In the genomic region with DNA sequence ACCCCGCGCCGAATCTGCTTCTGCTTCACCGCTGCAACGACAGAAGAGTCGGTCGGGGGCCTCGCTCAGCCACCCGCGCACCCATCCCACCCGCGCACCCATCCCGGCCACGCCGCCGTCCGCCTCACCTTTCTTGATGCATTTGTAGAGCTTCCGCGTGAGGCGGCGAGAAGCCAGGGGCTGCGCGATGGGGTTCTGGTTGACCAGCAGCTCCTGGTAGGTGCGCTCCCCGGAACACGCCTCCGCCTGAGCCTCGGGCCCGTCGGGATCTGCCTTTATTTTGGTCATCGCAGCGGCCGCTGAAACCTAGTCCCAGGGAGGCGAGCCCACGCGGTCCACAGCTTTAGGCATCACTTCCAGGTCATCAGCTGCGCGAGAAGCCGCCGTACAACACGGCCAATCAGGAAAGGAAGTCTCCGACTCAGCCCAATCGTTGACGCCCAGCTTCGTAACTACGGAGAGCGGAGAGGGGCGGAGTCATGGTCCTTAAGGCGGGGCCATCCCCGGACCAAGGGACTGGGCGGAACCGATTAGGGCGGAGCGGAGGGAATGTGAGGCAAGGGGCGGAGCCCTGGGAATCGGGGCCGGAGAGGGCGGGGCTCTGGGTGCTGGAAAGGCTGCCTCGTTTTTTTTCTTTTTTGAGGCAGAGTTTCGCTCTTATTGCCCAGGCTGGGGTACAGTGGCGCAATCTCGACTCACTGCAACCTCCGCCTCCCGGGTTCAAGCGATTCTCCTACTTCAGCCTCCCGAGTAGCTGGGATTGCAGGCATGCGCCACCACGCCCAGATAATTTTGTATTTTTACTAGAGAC, we compare ENCODE assay signal across 1 cellular context.
A peak's percentile ranks its signal among the peaks of the same experiment; 100 is the strongest.
TF ChIP-seq lines count a peak whose summit lies in the region.

NHP2 (minus strand) TSS at position 356 of the 811 bp plus-strand sequence; CDS start at position 288, 68 bp downstream.

TF ChIP-seq in K562, 482 proteins besides CTCF, POLR2A, EP300 and RAD21 (continued from another document and continues in another):
- TF ChIP-seq, protein P1, sequence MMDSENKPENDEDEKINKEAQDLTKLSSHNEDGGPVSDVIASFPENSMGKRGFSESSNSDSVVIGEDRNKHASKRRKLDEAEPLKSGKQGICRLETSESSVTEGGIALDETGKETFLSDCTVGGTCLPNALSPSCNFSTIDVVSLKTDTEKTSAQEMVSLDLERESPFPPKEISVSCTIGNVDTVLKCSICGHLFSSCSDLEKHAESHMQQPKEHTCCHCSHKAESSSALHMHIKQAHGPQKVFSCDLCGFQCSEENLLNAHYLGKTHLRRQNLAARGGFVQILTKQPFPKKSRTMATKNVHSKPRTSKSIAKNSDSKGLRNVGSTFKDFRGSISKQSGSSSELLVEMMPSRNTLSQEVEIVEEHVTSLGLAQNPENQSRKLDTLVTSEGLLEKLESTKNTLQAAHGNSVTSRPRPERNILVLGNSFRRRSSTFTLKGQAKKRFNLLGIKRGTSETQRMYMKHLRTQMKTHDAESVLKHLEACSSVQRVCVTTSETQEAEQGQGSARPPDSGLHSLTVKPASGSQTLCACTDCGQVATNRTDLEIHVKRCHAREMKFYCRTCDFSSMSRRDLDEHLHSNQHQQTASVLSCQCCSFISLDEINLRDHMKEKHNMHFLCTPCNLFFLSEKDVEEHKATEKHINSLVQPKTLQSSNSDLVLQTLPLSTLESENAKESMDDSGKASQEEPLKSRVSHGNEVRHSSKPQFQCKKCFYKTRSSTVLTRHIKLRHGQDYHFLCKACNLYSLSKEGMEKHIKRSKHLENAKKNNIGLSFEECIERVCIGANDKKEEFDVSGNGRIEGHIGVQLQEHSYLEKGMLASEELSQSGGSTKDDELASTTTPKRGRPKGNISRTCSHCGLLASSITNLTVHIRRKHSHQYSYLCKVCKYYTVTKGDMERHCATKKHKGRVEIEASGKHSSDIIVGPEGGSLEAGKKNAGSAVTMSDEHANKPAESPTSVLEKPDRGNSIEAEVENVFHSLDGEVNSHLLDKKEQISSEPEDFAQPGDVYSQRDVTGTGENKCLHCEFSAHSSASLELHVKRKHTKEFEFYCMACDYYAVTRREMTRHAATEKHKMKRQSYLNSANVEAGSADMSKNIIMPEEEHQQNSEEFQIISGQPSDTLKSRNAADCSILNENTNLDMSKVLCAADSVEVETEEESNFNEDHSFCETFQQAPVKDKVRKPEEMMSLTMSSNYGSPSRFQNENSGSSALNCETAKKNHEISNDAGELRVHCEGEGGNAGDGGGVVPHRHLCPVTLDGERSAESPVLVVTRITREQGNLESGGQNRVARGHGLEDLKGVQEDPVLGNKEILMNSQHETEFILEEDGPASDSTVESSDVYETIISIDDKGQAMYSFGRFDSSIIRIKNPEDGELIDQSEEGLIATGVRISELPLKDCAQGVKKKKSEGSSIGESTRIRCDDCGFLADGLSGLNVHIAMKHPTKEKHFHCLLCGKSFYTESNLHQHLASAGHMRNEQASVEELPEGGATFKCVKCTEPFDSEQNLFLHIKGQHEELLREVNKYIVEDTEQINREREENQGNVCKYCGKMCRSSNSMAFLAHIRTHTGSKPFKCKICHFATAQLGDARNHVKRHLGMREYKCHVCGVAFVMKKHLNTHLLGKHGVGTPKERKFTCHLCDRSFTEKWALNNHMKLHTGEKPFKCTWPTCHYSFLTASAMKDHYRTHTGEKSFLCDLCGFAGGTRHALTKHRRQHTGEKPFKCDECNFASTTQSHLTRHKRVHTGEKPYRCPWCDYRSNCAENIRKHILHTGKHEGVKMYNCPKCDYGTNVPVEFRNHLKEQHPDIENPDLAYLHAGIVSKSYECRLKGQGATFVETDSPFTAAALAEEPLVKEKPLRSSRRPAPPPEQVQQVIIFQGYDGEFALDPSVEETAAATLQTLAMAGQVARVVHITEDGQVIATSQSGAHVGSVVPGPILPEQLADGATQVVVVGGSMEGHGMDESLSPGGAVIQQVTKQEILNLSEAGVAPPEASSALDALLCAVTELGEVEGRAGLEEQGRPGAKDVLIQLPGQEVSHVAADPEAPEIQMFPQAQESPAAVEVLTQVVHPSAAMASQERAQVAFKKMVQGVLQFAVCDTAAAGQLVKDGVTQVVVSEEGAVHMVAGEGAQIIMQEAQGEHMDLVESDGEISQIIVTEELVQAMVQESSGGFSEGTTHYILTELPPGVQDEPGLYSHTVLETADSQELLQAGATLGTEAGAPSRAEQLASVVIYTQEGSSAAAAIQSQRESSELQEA (IDR thresholded peaks at IDR 0.05; ENCODE audit: low read depth): peak; percentile 96
- peak; percentile 91 to 97 for TF ChIP-seq MNT (conservative IDR thresholded peaks at IDR 0.05)
- no peak for TF ChIP-seq LARP7 (IDR thresholded peaks at IDR 0.05)
- no peak for TF ChIP-seq ZC3H8 (IDR thresholded peaks at IDR 0.05)
- no peak for TF ChIP-seq ZNF707 (CRISPR knock-in tag; conservative IDR thresholded peaks at IDR 0.05)
- peak; percentile 21 for TF ChIP-seq TAF1 (IDR thresholded peaks at IDR 0.05; ENCODE audit: control insufficient read depth, extremely low read depth, insufficient read depth, low read length, severe bottlenecking)
- peak; percentile 79 for TF ChIP-seq L3MBTL2 (IDR thresholded peaks at IDR 0.05)
- no peak for TF ChIP-seq HDGF (IDR thresholded peaks at IDR 0.05)
- TF ChIP-seq IRF2 (CRISPR knock-in tag; IDR thresholded peaks at IDR 0.05): no peak
- no peak for TF ChIP-seq SMARCA4 (IDR thresholded peaks at IDR 0.05)
- TF ChIP-seq, protein P2, sequence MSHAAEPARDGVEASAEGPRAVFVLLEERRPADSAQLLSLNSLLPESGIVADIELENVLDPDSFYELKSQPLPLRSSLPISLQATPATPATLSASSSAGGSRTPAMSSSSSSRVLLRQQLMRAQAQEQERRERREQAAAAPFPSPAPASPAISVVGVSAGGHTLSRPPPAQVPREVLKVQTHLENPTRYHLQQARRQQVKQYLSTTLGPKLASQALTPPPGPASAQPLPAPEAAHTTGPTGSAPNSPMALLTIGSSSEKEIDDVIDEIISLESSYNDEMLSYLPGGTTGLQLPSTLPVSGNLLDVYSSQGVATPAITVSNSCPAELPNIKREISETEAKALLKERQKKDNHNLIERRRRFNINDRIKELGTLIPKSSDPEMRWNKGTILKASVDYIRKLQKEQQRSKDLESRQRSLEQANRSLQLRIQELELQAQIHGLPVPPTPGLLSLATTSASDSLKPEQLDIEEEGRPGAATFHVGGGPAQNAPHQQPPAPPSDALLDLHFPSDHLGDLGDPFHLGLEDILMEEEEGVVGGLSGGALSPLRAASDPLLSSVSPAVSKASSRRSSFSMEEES (CRISPR knock-in tag; IDR thresholded peaks at IDR 0.05): no peak
- no peak for TF ChIP-seq MITF (IDR thresholded peaks at IDR 0.05)
- TF ChIP-seq ZKSCAN1 (IDR thresholded peaks at IDR 0.05; ENCODE audit: low read depth, low read length): no peak
- TF ChIP-seq XRCC5 (IDR thresholded peaks at IDR 0.05; ENCODE audit: low read depth, low read length): no peak
- TF ChIP-seq MYC (IDR thresholded peaks at IDR 0.05; ENCODE audit: low read depth, low read length): peak; percentile 89
- TF ChIP-seq MYC (CRISPR knock-in tag; IDR thresholded peaks at IDR 0.05; ENCODE audit: borderline replicate concordance, low read depth): 0 out of 2 replicates have a peak, but pooled peaks have one; percentile 21
- TF ChIP-seq ZNF165 (CRISPR knock-in tag; IDR thresholded peaks at IDR 0.05; ENCODE audit: borderline replicate concordance): no peak
- TF ChIP-seq ZNF184 (CRISPR knock-in tag; IDR thresholded peaks at IDR 0.05): no peak
- no peak for TF ChIP-seq KDM1A (IDR thresholded peaks at IDR 0.05)
- no peak for TF ChIP-seq RNF219 (CRISPR knock-in tag; IDR thresholded peaks at IDR 0.05)
- no peak for TF ChIP-seq BCL6 (CRISPR knock-in tag; IDR thresholded peaks at IDR 0.05)
- TF ChIP-seq TEAD1 (CRISPR knock-in tag; IDR thresholded peaks at IDR 0.05): no peak; a peak in 1 of 4 replicates
- no peak for TF ChIP-seq ZMIZ1 (IDR thresholded peaks at IDR 0.05; ENCODE audit: low read depth in 2 of 2, low read length in 2 of 2)
- TF ChIP-seq, protein P3, sequence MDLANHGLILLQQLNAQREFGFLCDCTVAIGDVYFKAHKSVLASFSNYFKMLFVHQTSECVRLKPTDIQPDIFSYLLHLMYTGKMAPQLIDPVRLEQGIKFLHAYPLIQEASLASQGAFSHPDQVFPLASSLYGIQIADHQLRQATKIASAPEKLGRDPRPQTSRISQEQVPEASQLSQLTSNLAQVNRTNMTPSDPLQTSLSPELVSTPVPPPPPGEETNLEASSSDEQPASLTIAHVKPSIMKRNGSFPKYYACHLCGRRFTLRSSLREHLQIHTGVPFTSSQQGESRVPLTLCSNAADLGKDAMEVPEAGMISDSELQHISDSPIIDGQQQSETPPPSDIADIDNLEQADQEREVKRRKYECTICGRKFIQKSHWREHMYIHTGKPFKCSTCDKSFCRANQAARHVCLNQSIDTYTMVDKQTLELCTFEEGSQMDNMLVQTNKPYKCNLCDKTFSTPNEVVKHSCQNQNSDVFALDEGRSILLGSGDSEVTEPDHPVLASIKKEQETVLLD (IDR thresholded peaks at IDR 0.05): no peak
- TF ChIP-seq, protein P4, sequence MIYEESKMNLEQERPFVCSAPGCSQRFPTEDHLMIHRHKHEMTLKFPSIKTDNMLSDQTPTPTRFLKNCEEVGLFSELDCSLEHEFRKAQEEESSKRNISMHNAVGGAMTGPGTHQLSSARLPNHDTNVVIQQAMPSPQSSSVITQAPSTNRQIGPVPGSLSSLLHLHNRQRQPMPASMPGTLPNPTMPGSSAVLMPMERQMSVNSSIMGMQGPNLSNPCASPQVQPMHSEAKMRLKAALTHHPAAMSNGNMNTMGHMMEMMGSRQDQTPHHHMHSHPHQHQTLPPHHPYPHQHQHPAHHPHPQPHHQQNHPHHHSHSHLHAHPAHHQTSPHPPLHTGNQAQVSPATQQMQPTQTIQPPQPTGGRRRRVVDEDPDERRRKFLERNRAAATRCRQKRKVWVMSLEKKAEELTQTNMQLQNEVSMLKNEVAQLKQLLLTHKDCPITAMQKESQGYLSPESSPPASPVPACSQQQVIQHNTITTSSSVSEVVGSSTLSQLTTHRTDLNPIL (CRISPR knock-in tag; IDR thresholded peaks at IDR 0.05): no peak
- TF ChIP-seq CREB1 (IDR thresholded peaks at IDR 0.05): peak; percentile 99
- TF ChIP-seq CREB1 (CRISPR knock-in tag; IDR thresholded peaks at IDR 0.05): peak; percentile 94
- TF ChIP-seq MAX (CRISPR knock-in tag; IDR thresholded peaks at IDR 0.05): peak; percentile 82
- no peak for TF ChIP-seq HEY1 (CRISPR knock-in tag; IDR thresholded peaks at IDR 0.05; ENCODE audit: borderline replicate concordance)
- TF ChIP-seq ARNT (IDR thresholded peaks at IDR 0.05): peak in 1 of 2 experiments; percentile 80; a peak in 1 of 4 replicates
- no peak for TF ChIP-seq SMAD4 (CRISPR knock-in tag; conservative IDR thresholded peaks at IDR 0.05)
- TF ChIP-seq KDM5B (IDR thresholded peaks at IDR 0.05; ENCODE audit: insufficient replicate concordance, low read depth, low read length): peak; percentile 56
